14 cellular contexts compared by ENCODE assay signal in the genomic region with DNA sequence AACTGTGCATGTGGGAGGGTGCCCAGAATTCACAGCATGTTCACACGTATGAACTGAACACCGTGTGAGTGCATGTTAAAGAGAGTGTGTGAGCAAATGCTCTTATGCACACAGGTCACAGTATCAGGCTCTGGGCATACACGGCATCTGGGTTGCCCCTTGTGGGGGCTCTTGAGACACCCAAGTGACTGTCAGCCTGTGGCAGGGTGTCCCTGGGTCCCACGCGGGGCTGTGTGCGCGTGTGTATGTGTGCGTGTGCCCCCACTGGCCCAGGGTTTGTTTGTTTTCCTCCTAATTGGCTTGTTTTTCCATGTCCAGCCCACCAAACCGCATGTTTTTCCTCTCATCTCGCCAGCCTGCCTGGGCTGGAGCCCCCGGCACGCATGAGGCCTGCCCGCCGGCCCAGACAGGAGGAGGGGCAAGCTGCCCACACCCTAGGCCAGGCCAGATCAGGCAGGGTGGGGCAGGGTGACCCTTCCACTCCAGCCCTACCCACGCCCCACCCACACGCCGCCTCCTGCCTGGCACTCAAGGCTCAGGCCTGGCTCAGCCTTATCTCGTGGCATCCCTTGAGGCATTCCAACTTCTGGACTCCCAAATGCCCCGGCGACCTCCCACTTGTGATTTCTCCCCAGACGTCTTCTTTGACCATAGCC. TPM values are rescaled to one million over a fixed set of nuclear protein-coding genes. Genes with fewer than 3 reads are reported as not detected.
A peak's percentile ranks its signal among the peaks of the same experiment; 100 is the strongest.
DNase-seq lines count a peak whose midpoint lies in the region; ATAC-seq and TF ChIP-seq lines count a peak whose summit lies in the region.
"Had no signal": no experiment of that assay in that cellular context is flagged by ENCODE, and none has a peak within 500 bp of the region (broad histone marks: within the 10 kb centered on the region; RNA-seq: fewer than 3 reads in every experiment).

No MANE protein-coding gene starts in this region.

- DNase-seq in Right ventricle myocardium superior (no peak), cardiac septum (ENCODE audit: low spot score) (no peak), right cardiac atrium (peak; percentile 63 to 87 (median 85)), neuronal stem cell (ENCODE audit: low spot score) (no peak), vagina (ENCODE audit: extremely low spot score in 2 of 2) (no peak), iPS-NIHi11 (ENCODE audit: low spot score) (no peak), brain microvascular endothelial cell (no peak)
- DNase-seq: activated CD4-positive, alpha-beta T cell treated with anti-CD3 and anti-CD28 coated beads, Interleukin-2, amount 50 U/mL, for 1 hour; activated naive CD4-positive, alpha-beta T cell treated with anti-CD3 and anti-CD28 coated beads, Interleukin-2, amount 10 ng/mL, durations not matched to agents 7 days and 5 days; activated T-cell treated with anti-CD3 and anti-CD28 coated beads for 4 hours; NCI-H1436; NCI-H748 treated with DMSO at 0.1 percent for 48 hours; stimulated activated naive CD4-positive, alpha-beta T cell treated with Interleukin-2 at 50 U/mL for 16 hours had no signal

- H4K91ac ChIP-seq in neuronal stem cell (ENCODE audit: low read depth, low read length, poor library complexity), result peak overlapping the region; percentile 28

- peaks cover 5% of the 10 kb centered on the region for H3K79me1 ChIP-seq in neuronal stem cell (ENCODE audit: low read depth, low read length)

- no peak overlapping the region for H3K4me2 ChIP-seq in neuronal stem cell (ENCODE audit: insufficient read depth, low read length, poor library complexity, severe bottlenecking)

- H3K4me3 ChIP-seq in right cardiac atrium (ENCODE audit: low read length) (no peak overlapping the region), neuronal stem cell (ENCODE audit: low read length in 2 of 2) (no peak overlapping the region), vagina (no peak overlapping the region), brain microvascular endothelial cell (ENCODE audit: low read depth, low read length) (no peak overlapping the region)

- ATAC-seq in Right ventricle myocardium superior (ENCODE audit: poor library complexity) (peak; percentile 19), right cardiac atrium (peak; percentile 60 to 69), GM21381 (IDR thresholded peaks at IDR 0.05; ENCODE audit: unreplicated experiment) (no peak)

- peaks cover 8% of the 10 kb centered on the region for H3K4me1 ChIP-seq in right cardiac atrium (ENCODE audit: control insufficient read depth, insufficient read depth, low read length)
- H3K4me1 ChIP-seq in neuronal stem cell (ENCODE audit: control insufficient read depth in 2 of 2, insufficient read depth in 1 of 2, low read depth in 1 of 2, low read length in 2 of 2), result peaks cover 28 to 37% of the 10 kb centered on the region in 2 donors
- peaks cover 22% of the 10 kb centered on the region for H3K4me1 ChIP-seq in vagina

- H2BK5ac ChIP-seq in neuronal stem cell (ENCODE audit: low read length), result peak overlapping the region; percentile 0

- peaks cover 37 to 96% of the 10 kb centered on the region in 2 donors for H3K36me3 ChIP-seq in neuronal stem cell (replicated peaks in 1 of 2; ENCODE audit: control insufficient read depth in 2 of 2, insufficient read depth in 2 of 2, low read length in 2 of 2)
- peaks cover 0 to 5% of the 10 kb centered on the region in 2 donors for H3K36me3 ChIP-seq in vagina
- H3K36me3 ChIP-seq in brain microvascular endothelial cell (replicated peaks), result no peaks in the 10 kb centered on the region

- H2BK12ac ChIP-seq in neuronal stem cell (ENCODE audit: low read length), result peak overlapping the region; percentile 51

- no peak for TF ChIP-seq CTCF in vagina (IDR thresholded peaks at IDR 0.05)
- no peak for TF ChIP-seq CTCF in brain microvascular endothelial cell (IDR thresholded peaks at IDR 0.05; ENCODE audit: low read depth, low read length, missing control alignments)

- peak overlapping the region; percentile 54 for H3K9ac ChIP-seq in neuronal stem cell (ENCODE audit: low read depth, low read length, poor library complexity)

- H3K23ac ChIP-seq in neuronal stem cell (ENCODE audit: low read depth, low read length, poor library complexity), result no peak overlapping the region

- H3K14ac ChIP-seq in neuronal stem cell (ENCODE audit: low read length), result no peak overlapping the region

- peak overlapping the region; percentile 2 for H3K27ac ChIP-seq in right cardiac atrium (ENCODE audit: low read length)
- peak overlapping the region; percentile 53 for H3K27ac ChIP-seq in neuronal stem cell (replicated peaks; ENCODE audit: low read length)
- peak overlapping the region; percentile 66 for H3K27ac ChIP-seq in vagina
- H3K27ac ChIP-seq in brain microvascular endothelial cell, result no peak overlapping the region

- H3K18ac ChIP-seq in neuronal stem cell (ENCODE audit: low read length), result peak overlapping the region; percentile 0

- H3K27me3 ChIP-seq in right cardiac atrium (ENCODE audit: control insufficient read depth, insufficient read depth), result no peaks in the 10 kb centered on the region
- H3K27me3 ChIP-seq in neuronal stem cell (ENCODE audit: control insufficient read depth in 3 of 3, insufficient read depth in 3 of 3, low read depth in 1 of 3, low read length in 3 of 3), result no peaks in the 10 kb centered on the region
- no peaks in the 10 kb centered on the region for H3K27me3 ChIP-seq in vagina
- peaks cover 14% of the 10 kb centered on the region for H3K27me3 ChIP-seq in brain microvascular endothelial cell (replicated peaks)

- intact Hi-C loops in Right ventricle myocardium superior (cut with DNase I) (no loop called here), cardiac septum (cut with DNase I) (no loop called here), right cardiac atrium (cut with DNase I) (no loop called here), vagina (cut with DNase I) (no loop called here)

- no peak overlapping the region for H2BK120ac ChIP-seq in neuronal stem cell (ENCODE audit: low read depth, low read length)

- H4K8ac ChIP-seq in neuronal stem cell (ENCODE audit: low read depth, low read length), result no peak overlapping the region

- H3K4ac ChIP-seq in neuronal stem cell (ENCODE audit: low read length), result no peak overlapping the region

- in situ Hi-C loops in brain microvascular endothelial cell (cut with HindIII; ENCODE audit: low pct_ligation_motif_present, low sequenced_read_pairs), result no loop called here

- H3K9me3 ChIP-seq in right cardiac atrium (ENCODE audit: control insufficient read depth, low read length) (no peaks in the 10 kb centered on the region), neuronal stem cell (replicated peaks in 1 of 2; ENCODE audit: control insufficient read depth in 2 of 2, insufficient read depth in 1 of 2, low read depth in 1 of 2, low read length in 2 of 2) (peaks cover 3 to 25% of the 10 kb centered on the region in 2 donors), vagina (no peaks in the 10 kb centered on the region)

- H2AK5ac ChIP-seq in neuronal stem cell (ENCODE audit: low read depth, low read length), result peak overlapping the region; percentile 9

- no peak overlapping the region for H2AFZ ChIP-seq in neuronal stem cell (ENCODE audit: low read length)

- TF ChIP-seq POLR2A in vagina (IDR thresholded peaks at IDR 0.05), result no peak

- H2BK15ac ChIP-seq in neuronal stem cell (ENCODE audit: low read length), result no peak overlapping the region

- WGBS in right cardiac atrium, result 42% methylated on average over 21 of the region's 21 CpGs
- WGBS in neuronal stem cell (ENCODE audit: extremely low coverage in 2 of 2, insufficient read length in 2 of 2, insufficient replicate concordance in 1 of 2), 2 donors, result no CpG with 5 or more reads among the region's 21 CpGs

RNA-seq across cellular contexts. Expression of a gene that starts 28.8 kb away (rescaled TPM):
- total RNA-seq in Right ventricle myocardium superior, result 7.8 TPM
- total RNA-seq in cardiac septum, result 1.1 TPM
- 10 to 100 TPM; 14.9 to 66.4 (median 46.0) TPM for total RNA-seq in right cardiac atrium
- 55.0 TPM for polyA plus RNA-seq in right cardiac atrium
- polyA plus RNA-seq in neuronal stem cell (2013, experiment 1 of 2), result 127 TPM
- 126 TPM for polyA plus RNA-seq in neuronal stem cell (2013, experiment 2 of 2)
- total RNA-seq in vagina, result 8.3 TPM

RNA-seq across cellular contexts. Expression of a gene that starts 37.9 kb away (rescaled TPM):
- total RNA-seq in Right ventricle myocardium superior (0.48 TPM), cardiac septum (1.3 TPM), right cardiac atrium (1 to 10 TPM in 3 of 4 donors, under 1 TPM in 1; 0.67 to 2.3 (median 1.6) TPM), vagina (not detected)
- 3.2 TPM for polyA plus RNA-seq in right cardiac atrium
- 18.0 TPM for polyA plus RNA-seq in neuronal stem cell (2013, experiment 1 of 2)
- 16.3 TPM for polyA plus RNA-seq in neuronal stem cell (2013, experiment 2 of 2)

RNA-seq across cellular contexts. Expression of a gene that starts 51.2 kb away (rescaled TPM):
- total RNA-seq in Right ventricle myocardium superior (43.4 TPM), cardiac septum (39.4 TPM), right cardiac atrium (10 to 100 TPM; 17.8 to 34.5 (median 31.3) TPM), vagina (31.4 TPM)
- 49.0 TPM for polyA plus RNA-seq in right cardiac atrium
- 53.6 TPM for polyA plus RNA-seq in neuronal stem cell (2013, experiment 1 of 2)
- 52.2 TPM for polyA plus RNA-seq in neuronal stem cell (2013, experiment 2 of 2)

RNA-seq across cellular contexts. Expression of a gene that starts 59.6 kb away (rescaled TPM):
- total RNA-seq in Right ventricle myocardium superior (129 TPM), cardiac septum (101 TPM), right cardiac atrium (100 to 1,000 TPM in 3 of 4 donors, 10 to 100 TPM in 1; 99.3 to 128 (median 117) TPM), vagina (78.6 TPM)
- 113 TPM for polyA plus RNA-seq in right cardiac atrium
- polyA plus RNA-seq in neuronal stem cell (2013, experiment 1 of 2), result 135 TPM
- polyA plus RNA-seq in neuronal stem cell (2013, experiment 2 of 2), result 139 TPM

Comparison
In these comparisons a context has a peak if more than half of its experiments do, and no peak if none do; other contexts are left out.
1. DNase-seq: peak in right cardiac atrium (3 of 3); none in Right ventricle myocardium superior (single experiment), cardiac septum (single experiment), neuronal stem cell (single experiment), vagina (0 of 2), iPS-NIHi11 (single experiment) and brain microvascular endothelial cell (single experiment).